In genomic region chr5:129460121-129460950, GRCh38 we compare ENCODE assay signal across 8 cellular contexts. TPM values are rescaled to one million over a fixed set of nuclear protein-coding genes. Genes with fewer than 3 reads are reported as not detected.
DNase-seq lines count a peak whose midpoint lies in the region; ATAC-seq and TF ChIP-seq lines count a peak whose summit lies in the region.

A gene with protein sequence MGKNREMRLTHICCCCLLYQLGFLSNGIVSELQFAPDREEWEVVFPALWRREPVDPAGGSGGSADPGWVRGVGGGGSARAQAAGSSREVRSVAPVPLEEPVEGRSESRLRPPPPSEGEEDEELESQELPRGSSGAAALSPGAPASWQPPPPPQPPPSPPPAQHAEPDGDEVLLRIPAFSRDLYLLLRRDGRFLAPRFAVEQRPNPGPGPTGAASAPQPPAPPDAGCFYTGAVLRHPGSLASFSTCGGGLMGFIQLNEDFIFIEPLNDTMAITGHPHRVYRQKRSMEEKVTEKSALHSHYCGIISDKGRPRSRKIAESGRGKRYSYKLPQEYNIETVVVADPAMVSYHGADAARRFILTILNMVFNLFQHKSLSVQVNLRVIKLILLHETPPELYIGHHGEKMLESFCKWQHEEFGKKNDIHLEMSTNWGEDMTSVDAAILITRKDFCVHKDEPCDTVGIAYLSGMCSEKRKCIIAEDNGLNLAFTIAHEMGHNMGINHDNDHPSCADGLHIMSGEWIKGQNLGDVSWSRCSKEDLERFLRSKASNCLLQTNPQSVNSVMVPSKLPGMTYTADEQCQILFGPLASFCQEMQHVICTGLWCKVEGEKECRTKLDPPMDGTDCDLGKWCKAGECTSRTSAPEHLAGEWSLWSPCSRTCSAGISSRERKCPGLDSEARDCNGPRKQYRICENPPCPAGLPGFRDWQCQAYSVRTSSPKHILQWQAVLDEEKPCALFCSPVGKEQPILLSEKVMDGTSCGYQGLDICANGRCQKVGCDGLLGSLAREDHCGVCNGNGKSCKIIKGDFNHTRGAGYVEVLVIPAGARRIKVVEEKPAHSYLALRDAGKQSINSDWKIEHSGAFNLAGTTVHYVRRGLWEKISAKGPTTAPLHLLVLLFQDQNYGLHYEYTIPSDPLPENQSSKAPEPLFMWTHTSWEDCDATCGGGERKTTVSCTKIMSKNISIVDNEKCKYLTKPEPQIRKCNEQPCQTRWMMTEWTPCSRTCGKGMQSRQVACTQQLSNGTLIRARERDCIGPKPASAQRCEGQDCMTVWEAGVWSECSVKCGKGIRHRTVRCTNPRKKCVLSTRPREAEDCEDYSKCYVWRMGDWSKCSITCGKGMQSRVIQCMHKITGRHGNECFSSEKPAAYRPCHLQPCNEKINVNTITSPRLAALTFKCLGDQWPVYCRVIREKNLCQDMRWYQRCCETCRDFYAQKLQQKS (plus strand): TSS chr5:129460298. CDS start chr5:129460392, 94 bp downstream.

- H3K18ac ChIP-seq in IMR-90 (ENCODE audit: low read depth, low read length) = no peak within 1 kb of the TSS

- no peak within 1 kb of the TSS for H4K8ac ChIP-seq in IMR-90 (ENCODE audit: low read depth in 2 of 2, low read length in 2 of 2)

- H3K9ac ChIP-seq in IMR-90 (ENCODE audit: low read depth, low read length) (no peak within 1 kb of the TSS; the same call in 1 of the 2 replicates), adipocyte (ENCODE audit: low read length) (peak within 1 kb of the TSS; percentile 40)

- H2AK5ac ChIP-seq in IMR-90 (ENCODE audit: low read depth, low read length) = no peak within 1 kb of the TSS

- no peak within 1 kb of the TSS for H3K14ac ChIP-seq in IMR-90 (replicated peaks; ENCODE audit: low read depth, low read length)

- peak within 1 kb of the TSS; percentile 85 for H3K4me2 ChIP-seq in IMR-90 (ENCODE audit: low read depth, low read length)

- no peak within 1 kb of the TSS for H2BK120ac ChIP-seq in IMR-90 (ENCODE audit: low read depth, low read length)

- no peak within 1 kb of the TSS for H4K91ac ChIP-seq in IMR-90 (ENCODE audit: insufficient read depth, low read depth, low read length)

- H3K56ac ChIP-seq in IMR-90 (ENCODE audit: extremely low read depth, insufficient read depth, low read length) = no peak within 1 kb of the TSS

- H3K27ac ChIP-seq in IMR-90 (ENCODE audit: insufficient read depth, low read length) = no peak within 1 kb of the TSS
- no peak within 1 kb of the TSS for H3K27ac ChIP-seq in right cardiac atrium (ENCODE audit: low read length)

- H3K23ac ChIP-seq in IMR-90 (ENCODE audit: low read depth, low read length) = peak within 1 kb of the TSS; percentile 25; the same call in 1 of the 2 replicates

- no peak within 1 kb of the TSS for H3K4ac ChIP-seq in IMR-90 (ENCODE audit: low read depth, low read length)

- dilution Hi-C loops in IMR-90 (cut with HindIII; ENCODE audit: low sequenced_read_pairs, unreplicated experiment) = no loop called here

- H3K9me1 ChIP-seq in IMR-90 (ENCODE audit: insufficient read depth, low read length) = no peaks in the 10 kb centered on the region

- BruUV-seq in IMR-90 (replicated peaks; lab: Mats Ljungman, UMichigan) = no TSS peak

- H2BK20ac ChIP-seq in IMR-90 (ENCODE audit: low read depth, low read length) = no peak within 1 kb of the TSS

- POLR2A ChIA-PET in IMR-90 (lab: Charles Lee; ENCODE audit: unreplicated experiment) = interaction anchor here (0.6 kb wide), 1 partner anchor 184 kb away, joined by 3 read pairs; no protein-coding TSS in a partner anchor

- CTCF ChIA-PET in IMR-90 (lab: Yijun Ruan, JAX) = no interaction called here

- 2% methylated on average over 10 of the region's 60 CpGs; no CpG with 5 or more reads in 1 of the 2 experiments for WGBS in IMR-90 (ENCODE audit: extremely low coverage in 2 of 2, insufficient read length in 1 of 2), 2 experiments
- 1% methylated on average over 60 of the region's 60 CpGs for WGBS in right cardiac atrium

- H3K27me3 ChIP-seq in IMR-90 (ENCODE audit: control insufficient read depth, insufficient read depth, low read length) (peaks cover 23% of the 10 kb centered on the region), adipocyte (replicated peaks; ENCODE audit: control insufficient read depth, insufficient read depth, low read length) (peaks cover 12% of the 10 kb centered on the region), right cardiac atrium (ENCODE audit: control insufficient read depth, insufficient read depth) (no peaks in the 10 kb centered on the region)

- TF ChIP-seq RAD21 in IMR-90 (IDR thresholded peaks at IDR 0.05; ENCODE audit: low read length) = no peak

- no peaks in the 10 kb centered on the region for H4K20me1 ChIP-seq in IMR-90 (ENCODE audit: insufficient read depth, low read length)

- DNase-seq in DMS 273 (lab: John Stamatoyannopoulos, UW; ENCODE audit: unreplicated experiment) = peak; percentile 66
- no peak for DNase-seq in DMS 273 treated with DMSO at 0.1 percent for 48 hours (lab: John Stamatoyannopoulos, UW)
- peak; percentile 21 for DNase-seq in IMR-90
- DNase-seq in adipocyte (ENCODE audit: low read depth) = peak; percentile 82
- peak; percentile 31 to 57 (median 44) for DNase-seq in right cardiac atrium
- DNase-seq in sciatic nerve (ENCODE audit: low spot score) = no peak
- no peak for DNase-seq in activated CD8-positive, alpha-beta memory T cell treated with anti-CD3 and anti-CD28 coated beads, Interleukin-2, amount 50 U/mL, for 4 hours

- no peak within 1 kb of the TSS for H2BK15ac ChIP-seq in IMR-90 (ENCODE audit: low read depth, low read length)

- ATAC-seq in IMR-90 (ENCODE audit: low read depth) = peak; percentile 80
- ATAC-seq in right cardiac atrium = peak; percentile 81 to 86
- ATAC-seq in sciatic nerve = peak; percentile 72
- ATAC-seq in GM19455 (IDR thresholded peaks at IDR 0.05; ENCODE audit: unreplicated experiment) = no peak

- in situ Hi-C loops in IMR-90 (cut with MboI; ENCODE audit: low sequenced_read_pairs) = no loop called here

- peak within 1 kb of the TSS; percentile 72 for H2AFZ ChIP-seq in IMR-90 (replicated peaks; ENCODE audit: low read length, poor library complexity)

- H4K5ac ChIP-seq in IMR-90 (ENCODE audit: low read depth, low read length) = no peak within 1 kb of the TSS

- H2AK9ac ChIP-seq in IMR-90 (replicated peaks; ENCODE audit: low read depth, low read length, poor library complexity) = peak within 1 kb of the TSS; percentile 68

- intact Hi-C loops in IMR-90 (cut with micrococcal nuclease) (loop anchor here (1.0 to 10.0 kb wide), 4 partner anchors 62 to 356 kb away; no protein-coding TSS in a partner anchor), right cardiac atrium (cut with DNase I) (no loop called here), sciatic nerve (cut with DNase I) (no loop called here)

- no peaks in the 10 kb centered on the region for H3K9me3 ChIP-seq in IMR-90 (ENCODE audit: control insufficient read depth, insufficient read depth, low read length)
- H3K9me3 ChIP-seq in adipocyte (ENCODE audit: control insufficient read depth, low read length) = no peaks in the 10 kb centered on the region
- H3K9me3 ChIP-seq in right cardiac atrium (ENCODE audit: control insufficient read depth, low read length) = no peaks in the 10 kb centered on the region

- H2BK5ac ChIP-seq in IMR-90 (ENCODE audit: low read depth, low read length, poor library complexity, severe bottlenecking) = no peak within 1 kb of the TSS

- H3K36me3 ChIP-seq in IMR-90 (ENCODE audit: control insufficient read depth, insufficient read depth, low read length) = no peaks in the 10 kb centered on the region
- H3K36me3 ChIP-seq in adipocyte (ENCODE audit: control insufficient read depth, insufficient read depth, low read length, severe bottlenecking) = no peaks in the 10 kb centered on the region

- peak within 1 kb of the TSS; percentile 40; the same call in 1 of the 2 replicates for H3K4me3 ChIP-seq in IMR-90 (ENCODE audit: insufficient read depth, low read depth, low read length)
- H3K4me3 ChIP-seq in adipocyte (ENCODE audit: low read length) = peak within 1 kb of the TSS; percentile 81
- H3K4me3 ChIP-seq in right cardiac atrium (ENCODE audit: low read length) = peak within 1 kb of the TSS; percentile 39

- no peaks in the 10 kb centered on the region for H3K79me1 ChIP-seq in IMR-90 (ENCODE audit: low read depth in 1 of 2, low read length in 2 of 2)

- no peak for TF ChIP-seq POLR2A in IMR-90 (IDR thresholded peaks at IDR 0.05; ENCODE audit: low read depth, low read length)

- no peak for TF ChIP-seq CTCF in IMR-90 (conservative IDR thresholded peaks at IDR 0.05; ENCODE audit: low read depth, low read length)

- no peaks in the 10 kb centered on the region for H3K4me1 ChIP-seq in IMR-90 (ENCODE audit: control insufficient read depth, insufficient read depth, low read length)
- peaks cover 9% of the 10 kb centered on the region for H3K4me1 ChIP-seq in adipocyte (ENCODE audit: control insufficient read depth, insufficient read depth, low read length)
- H3K4me1 ChIP-seq in right cardiac atrium (ENCODE audit: control insufficient read depth, insufficient read depth, low read length) = no peaks in the 10 kb centered on the region

TF ChIP-seq in IMR-90, 13 proteins besides CTCF, POLR2A, EP300 and RAD21:
- TF ChIP-seq MAFK (IDR thresholded peaks at IDR 0.05; ENCODE audit: low read depth, low read length) (no peak), FOS (IDR thresholded peaks at IDR 0.05; ENCODE audit: low read depth, low read length) (no peak)

RNA-seq across cellular contexts. Expression of the gene that starts here (rescaled TPM):
- total RNA-seq in IMR-90 (2012; rRNA removed) = under 0.01 and 0.28 TPM in 2 replicates
- polyA plus RNA-seq in IMR-90 (2012; rRNA removed) = 0.11 and 0.17 TPM in 2 replicates
- 0.01 and 0.24 TPM in 2 replicates for polyA plus RNA-seq in IMR-90 (2012; cell fraction: cytosol; rRNA removed)
- 0.25 and 0.38 TPM in 2 replicates for polyA plus RNA-seq in IMR-90 (2012; cell fraction: nucleus; rRNA removed; ENCODE audit: low replicate concordance)
- 1 to 10 TPM; 1.1 to 2.1 (median 1.8) TPM for total RNA-seq in right cardiac atrium
- polyA plus RNA-seq in right cardiac atrium = 0.25 TPM
- 0.27 TPM for total RNA-seq in sciatic nerve

Comparison
In these comparisons a context has a peak if more than half of its experiments do, and no peak if none do; other contexts are left out.
1. DNase-seq: peak in DMS 273 (single experiment), adipocyte (single experiment) and right cardiac atrium (3 of 3); none in DMS 273 treated with DMSO at 0.1 percent for 48 hours (single experiment), sciatic nerve (single experiment) and activated CD8-positive, alpha-beta memory T cell treated with anti-CD3 and anti-CD28 coated beads, Interleukin-2, amount 50 U/mL, for 4 hours (single experiment).
2. Peak in DNase-seq, ATAC-seq, H3K4me3 ChIP-seq and H3K4me2 ChIP-seq in IMR-90; RNA of the gene not detected or under 1 TPM.
3. Peak in ATAC-seq in sciatic nerve; RNA of the gene not detected or under 1 TPM.
4. Peak in every context shown above with its lines, with median percentiles within 50 percentile points of each other: H3K4me3 ChIP-seq.